8 cellular contexts compared by ENCODE assay signal in genomic region chr16:88783391-88784073, GRCh38. TPM values are rescaled to one million over a fixed set of nuclear protein-coding genes. Genes with fewer than 3 reads are reported as not detected.
A peak's percentile ranks its signal among the peaks of the same experiment; 100 is the strongest.
DNase-seq lines count a peak whose midpoint lies in the region; ATAC-seq and TF ChIP-seq lines count a peak whose summit lies in the region.

No MANE protein-coding gene starts in this region.

- H3K4me3 Mint-ChIP-seq in activated naive CD4-positive, alpha-beta T cell treated with anti-CD3 and anti-CD28 coated beads for 36 hours, result peak overlapping the region; percentile 65

- no peaks in the 10 kb centered on the region for H3K36me3 Mint-ChIP-seq in activated naive CD4-positive, alpha-beta T cell treated with anti-CD3 and anti-CD28 coated beads for 36 hours (ENCODE audit: low read depth)

- TF ChIP-seq EP300 in sigmoid colon (IDR thresholded peaks at IDR 0.05), result no peak

- no peaks in the 10 kb centered on the region for H3K9me3 Mint-ChIP-seq in activated naive CD4-positive, alpha-beta T cell treated with anti-CD3 and anti-CD28 coated beads for 36 hours

- peaks cover 43% of the 10 kb centered on the region for H3K4me1 Mint-ChIP-seq in activated naive CD4-positive, alpha-beta T cell treated with anti-CD3 and anti-CD28 coated beads for 36 hours (ENCODE audit: low read depth)

- peak overlapping the region; percentile 89 to 100 (median 96) for H3K27ac ChIP-seq in sigmoid colon

- H3K36me3 ChIP-seq in adipocyte (ENCODE audit: control insufficient read depth, insufficient read depth, low read length, severe bottlenecking), result no peaks in the 10 kb centered on the region
- H3K36me3 ChIP-seq in sigmoid colon, result no peaks in the 10 kb centered on the region

- WGBS in sigmoid colon, 2 donors, result 16 to 20% methylated on average over 27 of the region's 27 CpGs

- no peaks in the 10 kb centered on the region for H3K27me3 ChIP-seq in adipocyte (replicated peaks; ENCODE audit: control insufficient read depth, insufficient read depth, low read length)
- no peaks in the 10 kb centered on the region for H3K27me3 ChIP-seq in sigmoid colon

- no peaks in the 10 kb centered on the region for H3K27me3 Mint-ChIP-seq in activated naive CD4-positive, alpha-beta T cell treated with anti-CD3 and anti-CD28 coated beads for 36 hours (ENCODE audit: low read depth)

- TF ChIP-seq POLR2A in sigmoid colon (IDR thresholded peaks at IDR 0.05), result no peak

- H3K9ac ChIP-seq in adipocyte (ENCODE audit: low read length), result peak overlapping the region; percentile 96

- intact Hi-C loops in activated naive CD4-positive, alpha-beta T cell treated with anti-CD3 and anti-CD28 coated beads for 36 hours (cut with micrococcal nuclease), result loop anchor here (1.0 to 10.0 kb wide), 6 partner anchors 29 to 327 kb away; partner anchors contain the start of genes ACSF3, GALNS, TRAPPC2L and ZC3H18
- intact Hi-C loops in sigmoid colon (cut with DNase I), result no loop called here

- H3K4me1 ChIP-seq in adipocyte (ENCODE audit: control insufficient read depth, insufficient read depth, low read length), result peaks cover 51% of the 10 kb centered on the region
- peaks cover 0 to 62% (median 57%) of the 10 kb centered on the region in 4 donors for H3K4me1 ChIP-seq in sigmoid colon

- CTCF ChIA-PET in activated naive CD4-positive, alpha-beta T cell treated with anti-CD3 and anti-CD28 coated beads for 36 hours (lab: Charles Lee), result interaction anchor here (0.8 to 4.4 kb wide), 7 partner anchors 10 to 195 kb away, joined by 3 to 48 read pairs (median 7); no protein-coding TSS in a partner anchor

- no peak for ATAC-seq in GM21367 (IDR thresholded peaks at IDR 0.05; ENCODE audit: unreplicated experiment)

- H3K9me3 ChIP-seq in adipocyte (ENCODE audit: control insufficient read depth, low read length) (no peaks in the 10 kb centered on the region), sigmoid colon (no peaks in the 10 kb centered on the region)

- no peak for TF ChIP-seq CTCF in sigmoid colon (IDR thresholded peaks at IDR 0.05)

- H3K27ac Mint-ChIP-seq in activated naive CD4-positive, alpha-beta T cell treated with anti-CD3 and anti-CD28 coated beads for 36 hours, result peak overlapping the region; percentile 95

- DNase-seq in activated naive CD4-positive, alpha-beta T cell treated with anti-CD3 and anti-CD28 coated beads for 36 hours, result peak; percentile 52
- DNase-seq in activated naive CD4-positive, alpha-beta T cell (lab: John Stamatoyannopoulos, UW), result no peak
- peak; percentile 54 for DNase-seq in adipocyte (ENCODE audit: low read depth)
- peak in 39 of 51 donors; percentile 16 to 83 (median 55) for DNase-seq in hypothalamus (lab: John Stamatoyannopoulos, UW)
- DNase-seq in sigmoid colon, result peak; percentile 83
- no peak for DNase-seq in ureter (ENCODE audit: low spot score)
- no peak for DNase-seq in NCI-H1436 treated with DMSO at 0.1 percent for 48 hours (lab: John Stamatoyannopoulos, UW)

- H3K4me3 ChIP-seq in adipocyte (ENCODE audit: low read length) (peak overlapping the region; percentile 89), sigmoid colon (peak overlapping the region; percentile 51 to 87 (median 72))

RNA-seq across cellular contexts. Expression of gene PIEZO1, which starts 1.5 kb away (rescaled TPM):
- total RNA-seq in activated naive CD4-positive, alpha-beta T cell treated with anti-CD3 and anti-CD28 coated beads for 36 hours, result 10 to 100 TPM; 78.2 to 80.1 TPM
- total RNA-seq in sigmoid colon (100 to 1,000 TPM in 3 of 4 donors, 10 to 100 TPM in 1; 97.4 to 242 (median 158) TPM), ureter (144 TPM)
- polyA plus RNA-seq in sigmoid colon, result 100 to 1,000 TPM in 1 of 3 donors, 10 to 100 TPM in 2; 18.0 to 169 (median 29.4) TPM

RNA-seq across cellular contexts. Expression of gene CDT1, which starts 20.1 kb away (rescaled TPM):
- 100 to 1,000 TPM; 223 to 231 TPM for total RNA-seq in activated naive CD4-positive, alpha-beta T cell treated with anti-CD3 and anti-CD28 coated beads for 36 hours
- total RNA-seq in sigmoid colon (1 to 10 TPM in 1 of 4 donors, under 1 TPM in 2, not detected in 1; 0.71 to 3.0 (median 0.81) TPM), ureter (2.1 TPM)
- 10 to 100 TPM in 1 of 3 donors, 1 to 10 TPM in 2; 3.6 to 17.4 (median 6.9) TPM for polyA plus RNA-seq in sigmoid colon

RNA-seq across cellular contexts. Expression of gene APRT, which starts 28.2 kb away (rescaled TPM):
- 100 to 1,000 TPM; 314 TPM for total RNA-seq in activated naive CD4-positive, alpha-beta T cell treated with anti-CD3 and anti-CD28 coated beads for 36 hours
- total RNA-seq in sigmoid colon, result 10 to 100 TPM; 56.6 to 78.3 (median 62.5) TPM
- 100 to 1,000 TPM; 245 to 329 (median 294) TPM for polyA plus RNA-seq in sigmoid colon
- total RNA-seq in ureter, result 152 TPM

Comparison
In these comparisons a context has a peak if more than half of its experiments do, and no peak if none do; other contexts are left out.
1. DNase-seq: peak in activated naive CD4-positive, alpha-beta T cell treated with anti-CD3 and anti-CD28 coated beads for 36 hours (single experiment), adipocyte (single experiment), hypothalamus (39 of 51) and sigmoid colon (single experiment); none in activated naive CD4-positive, alpha-beta T cell (0 of 4), ureter (single experiment) and NCI-H1436 treated with DMSO at 0.1 percent for 48 hours (single experiment).
2. RNA of gene CDT1, which starts 20.1 kb away (total RNA-seq): 223 to 231 TPM in activated naive CD4-positive, alpha-beta T cell treated with anti-CD3 and anti-CD28 coated beads for 36 hours; 2.1 TPM in ureter (single experiment) and 0.71 to 3.0 TPM in sigmoid colon; every median in the first group is over 10 times any median in the second.